In genomic region chr18:985301-985700, GRCh38 we compare ENCODE assay signal across 15 cellular contexts.
DNase-seq lines count a peak whose midpoint lies in the region; ATAC-seq and TF ChIP-seq lines count a peak whose summit lies in the region.
"Had no signal": no experiment of that assay in that cellular context is flagged by ENCODE, and none has a peak within 500 bp of the region (broad histone marks: within the 10 kb centered on the region; RNA-seq: fewer than 3 reads in every experiment).

No MANE protein-coding gene starts in this region.

- H3K4me3 Mint-ChIP-seq in activated naive CD8-positive, alpha-beta T cell treated with anti-CD3 and anti-CD28 coated beads, Interleukin-2, amount 50 U/mL, for 24 hours = no peak overlapping the region
- H3K4me3 Mint-ChIP-seq: T-helper 2 cell treated with Interferon-gamma antibody and Interleukin-4, amounts not matched to agents 5 μg/mL and 100 μg/mL, for 36 hours had no signal

- H3K9me3 ChIP-seq in SJCRH30 (replicated peaks) (no peaks in the 10 kb centered on the region), vagina (no peaks in the 10 kb centered on the region)

- H3K27me3 ChIP-seq in SJCRH30 = no peaks in the 10 kb centered on the region
- no peaks in the 10 kb centered on the region for H3K27me3 ChIP-seq in vagina

- no peak for TF ChIP-seq POLR2A in vagina (IDR thresholded peaks at IDR 0.05)

- no peak overlapping the region for H3K27ac Mint-ChIP-seq in activated naive CD8-positive, alpha-beta T cell treated with anti-CD3 and anti-CD28 coated beads, Interleukin-2, amount 50 U/mL, for 24 hours
- H3K27ac Mint-ChIP-seq: T-helper 2 cell treated with Interferon-gamma antibody and Interleukin-4, amounts not matched to agents 5 μg/mL and 100 μg/mL, for 36 hours had no signal

- H3K36me3 Mint-ChIP-seq in activated naive CD8-positive, alpha-beta T cell treated with anti-CD3 and anti-CD28 coated beads, Interleukin-2, amount 50 U/mL, for 24 hours (ENCODE audit: low read depth) = no peaks in the 10 kb centered on the region

- H3K27ac ChIP-seq in SJCRH30 = peak overlapping the region; percentile 45
- no peak overlapping the region for H3K27ac ChIP-seq in vagina

- TF ChIP-seq CTCF in vagina (IDR thresholded peaks at IDR 0.05) = no peak

- H3K4me3 ChIP-seq in SJCRH30 (no peak overlapping the region), vagina (no peak overlapping the region)
- H3K4me3 ChIP-seq: lung had no signal

- H3K27me3 Mint-ChIP-seq in activated naive CD8-positive, alpha-beta T cell treated with anti-CD3 and anti-CD28 coated beads, Interleukin-2, amount 50 U/mL, for 24 hours = no peaks in the 10 kb centered on the region

- intact Hi-C loops in vagina (cut with DNase I) = loop anchor here (10.0 kb wide), 1 partner anchor 60 kb away; no protein-coding TSS in a partner anchor

- no peaks in the 10 kb centered on the region for H3K4me1 Mint-ChIP-seq in activated naive CD8-positive, alpha-beta T cell treated with anti-CD3 and anti-CD28 coated beads, Interleukin-2, amount 50 U/mL, for 24 hours

- H3K4me1 ChIP-seq in SJCRH30 (peaks cover 24% of the 10 kb centered on the region), vagina (no peaks in the 10 kb centered on the region)

- no peak for ATAC-seq in activated naive CD8-positive, alpha-beta T cell treated with anti-CD3 and anti-CD28 coated beads, Interleukin-2, amount 50 U/mL, for 24 hours
- ATAC-seq: esophagus mucosa had no signal

- no peaks in the 10 kb centered on the region for H3K9me3 Mint-ChIP-seq in activated naive CD8-positive, alpha-beta T cell treated with anti-CD3 and anti-CD28 coated beads, Interleukin-2, amount 50 U/mL, for 24 hours
- H3K9me3 Mint-ChIP-seq: T-helper 2 cell treated with Interferon-gamma antibody and Interleukin-4, amounts not matched to agents 5 μg/mL and 100 μg/mL, for 36 hours had no signal

- DNase-seq in DMS79 treated with DMSO at 0.1 percent for 48 hours (lab: John Stamatoyannopoulos, UW) (peak; percentile 96), NCI-H1436 (lab: John Stamatoyannopoulos, UW) (peak; percentile 81), SJCRH30 (peak; percentile 78 to 91), kidney tubule cell (ENCODE audit: low spot score) (peak; percentile 36), SHP77 treated with DMSO at 0.1 percent for 48 hours (lab: John Stamatoyannopoulos, UW) (no peak), GM19240 (ENCODE audit: insufficient read length, low spot score) (no peak), vagina (ENCODE audit: extremely low spot score in 2 of 2) (no peak)
- no peak for DNase-seq in activated naive CD8-positive, alpha-beta T cell treated with anti-CD3 and anti-CD28 coated beads, Interleukin-2, amount 50 U/mL, for 24 hours
- DNase-seq: activated CD4-positive, alpha-beta T cell treated with anti-CD3 and anti-CD28 coated beads, Interleukin-2, amount 50 U/mL, for 1 hour; activated T-cell treated with anti-CD3 and anti-CD28 coated beads, Interleukin-2, amount 50 U/mL, for 48 hours; NCI-H2107; stimulated activated naive CD4-positive, alpha-beta T cell treated with Interleukin-2 at 50 U/mL for 16 hours had no signal

- no peaks in the 10 kb centered on the region for H3K36me3 ChIP-seq in SJCRH30
- H3K36me3 ChIP-seq in vagina = no peaks in the 10 kb centered on the region

Comparison
In these comparisons a context has a peak if more than half of its experiments do, and no peak if none do; other contexts are left out.
1. DNase-seq: peak in DMS79 treated with DMSO at 0.1 percent for 48 hours (single experiment), NCI-H1436 (single experiment), SJCRH30 (2 of 2) and kidney tubule cell (single experiment); none in SHP77 treated with DMSO at 0.1 percent for 48 hours (single experiment), GM19240 (single experiment), activated naive CD8-positive, alpha-beta T cell treated with anti-CD3 and anti-CD28 coated beads, Interleukin-2, amount 50 U/mL, for 24 hours (single experiment) and vagina (0 of 2).